In the genomic region with DNA sequence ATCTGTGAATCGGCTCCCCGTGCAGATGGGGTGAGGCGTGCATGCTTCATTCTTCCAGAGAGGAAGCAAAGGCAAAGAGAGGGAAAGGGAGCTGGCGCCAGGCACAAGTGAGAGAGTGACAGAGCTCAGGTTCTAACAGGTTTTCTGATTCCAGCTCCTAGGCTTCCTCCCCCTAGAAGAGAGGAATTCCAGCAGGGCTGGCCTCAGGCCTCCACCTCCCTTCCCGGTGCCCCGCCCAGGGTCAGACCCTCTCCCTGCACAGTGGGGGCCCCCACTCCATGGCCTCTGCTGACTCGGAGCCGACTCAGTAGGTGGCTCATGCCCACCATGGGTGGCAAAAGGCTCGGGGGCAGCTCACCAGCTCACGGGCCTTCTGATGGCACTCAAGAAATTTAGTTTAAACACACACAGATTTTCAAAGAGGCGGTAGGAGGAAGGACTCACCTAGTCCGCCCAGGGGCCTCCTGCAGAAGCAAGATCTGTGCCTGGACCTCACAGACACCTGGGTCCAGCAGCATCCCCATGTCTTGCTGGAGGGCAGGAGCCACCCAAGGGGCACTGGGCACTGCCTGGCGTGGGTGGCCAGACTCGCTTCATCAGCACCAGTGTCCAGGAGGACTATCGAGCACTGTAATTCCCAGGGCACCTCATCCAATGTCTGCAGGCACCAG, we compare ENCODE assay signal across 24 cellular contexts.
DNase-seq lines count a peak whose midpoint lies in the region; ATAC-seq and TF ChIP-seq lines count a peak whose summit lies in the region.
"Had no signal": no experiment of that assay in that cellular context is flagged by ENCODE, and none has a peak within 500 bp of the region (broad histone marks: within the 10 kb centered on the region; RNA-seq: fewer than 3 reads in every experiment).

No MANE protein-coding gene starts in this region.

- peaks cover 9% of the 10 kb centered on the region for H3K36me3 Mint-ChIP-seq in effector memory CD8-positive, alpha-beta T cell (ENCODE audit: insufficient read depth)
- H3K36me3 Mint-ChIP-seq in mesothelial cell of epicardium: peaks cover under 1% of the 10 kb centered on the region
- H3K36me3 Mint-ChIP-seq: activated naive CD8-positive, alpha-beta T cell treated with anti-CD3 and anti-CD28 coated beads for 36 hours had no signal

- no peak for ATAC-seq in effector memory CD8-positive, alpha-beta T cell (replicated peaks)
- ATAC-seq: left lobe of liver had no signal

- H3K4me2 ChIP-seq in BLaER1: peak overlapping the region; percentile 93

- TF ChIP-seq POLR2A in lower leg skin (IDR thresholded peaks at IDR 0.05): no peak

- intact Hi-C loops in lower leg skin (cut with DNase I; ENCODE audit: low total_unique reads): no loop called here

- WGBS in lower leg skin, 2 donors: 66 to 74% methylated on average over 11 to 15 of the region's 15 CpGs

- no peaks in the 10 kb centered on the region for H3K9me3 Mint-ChIP-seq in effector memory CD8-positive, alpha-beta T cell
- H3K9me3 Mint-ChIP-seq in mesothelial cell of epicardium: no peaks in the 10 kb centered on the region
- H3K9me3 Mint-ChIP-seq: activated CD4-positive, alpha-beta T cell treated with anti-CD3 and anti-CD28 coated beads, Interleukin-2, amount 10 ng/mL, durations not matched to agents 7 days and 5 days; activated naive CD8-positive, alpha-beta T cell treated with anti-CD3 and anti-CD28 coated beads for 36 hours; neural crest cell; stimulated activated memory B cell treated with anti-CD40 and anti-IgM and Interleukin-4, amounts not matched to agents 10 μg/mL and 1 μg/mL and 100 μg/mL, for 72 hours; T-helper 2 cell treated with Interferon-gamma antibody and Interleukin-4, amounts not matched to agents 5 μg/mL and 100 μg/mL, for 36 hours had no signal

- no peak overlapping the region for H3K27ac ChIP-seq in BLaER1
- H3K27ac ChIP-seq: C4-2B, VCaP had no signal

- H3K4me1 ChIP-seq in BLaER1: peaks cover 96% of the 10 kb centered on the region

- TF ChIP-seq CTCF in mesothelial cell of epicardium (IDR thresholded peaks at IDR 0.05; ENCODE audit: unreplicated experiment) (no peak), lower leg skin (IDR thresholded peaks at IDR 0.05) (no peak)

- H3K9me3 ChIP-seq in BLaER1: no peaks in the 10 kb centered on the region

- peaks cover 98% of the 10 kb centered on the region for H4K20me1 ChIP-seq in BLaER1

- H3K4me3 ChIP-seq in BLaER1 (no peak overlapping the region), lower leg skin (ENCODE audit: low read depth, poor library complexity, severe bottlenecking) (no peak overlapping the region)

- no peaks in the 10 kb centered on the region for H3K27me3 ChIP-seq in BLaER1

- peak overlapping the region; percentile 20 to 67 for H3K27ac Mint-ChIP-seq in effector memory CD8-positive, alpha-beta T cell
- H3K27ac Mint-ChIP-seq in mesothelial cell of epicardium: peak overlapping the region; percentile 30
- H3K27ac Mint-ChIP-seq: activated naive CD8-positive, alpha-beta T cell treated with anti-CD3 and anti-CD28 coated beads for 36 hours; stimulated activated memory B cell treated with anti-CD40 and anti-IgM and Interleukin-4, amounts not matched to agents 10 μg/mL and 1 μg/mL and 100 μg/mL, for 72 hours; T-helper 2 cell treated with Interferon-gamma antibody and Interleukin-4, amounts not matched to agents 5 μg/mL and 100 μg/mL, for 36 hours had no signal

- peak overlapping the region in 1 of 2 donors; percentile 41 for H3K4me3 Mint-ChIP-seq in effector memory CD8-positive, alpha-beta T cell
- no peak overlapping the region for H3K4me3 Mint-ChIP-seq in mesothelial cell of epicardium
- H3K4me3 Mint-ChIP-seq: activated CD4-positive, alpha-beta T cell treated with anti-CD3 and anti-CD28 coated beads, Interleukin-2, amount 10 ng/mL, durations not matched to agents 7 days and 5 days; activated naive CD8-positive, alpha-beta T cell treated with anti-CD3 and anti-CD28 coated beads for 36 hours; neural crest cell; stimulated activated memory B cell treated with anti-CD40 and anti-IgM and Interleukin-4, amounts not matched to agents 10 μg/mL and 1 μg/mL and 100 μg/mL, for 72 hours; T-helper 2 cell treated with Interferon-gamma antibody and Interleukin-4, amounts not matched to agents 5 μg/mL and 100 μg/mL, for 36 hours had no signal

- H3K9ac ChIP-seq in BLaER1: no peak overlapping the region

- no peaks in the 10 kb centered on the region for H3K27me3 Mint-ChIP-seq in effector memory CD8-positive, alpha-beta T cell
- H3K27me3 Mint-ChIP-seq in mesothelial cell of epicardium (ENCODE audit: low read depth): no peaks in the 10 kb centered on the region
- H3K27me3 Mint-ChIP-seq: activated CD4-positive, alpha-beta T cell treated with anti-CD3 and anti-CD28 coated beads, Interleukin-2, amount 10 ng/mL, durations not matched to agents 7 days and 5 days; activated naive CD8-positive, alpha-beta T cell treated with anti-CD3 and anti-CD28 coated beads for 36 hours; stimulated activated memory B cell treated with anti-CD40 and anti-IgM and Interleukin-4, amounts not matched to agents 10 μg/mL and 1 μg/mL and 100 μg/mL, for 72 hours had no signal

- peaks cover 19 to 26% of the 10 kb centered on the region in 2 donors for H3K4me1 Mint-ChIP-seq in effector memory CD8-positive, alpha-beta T cell (ENCODE audit: low read depth in 2 of 2)
- peaks cover 19% of the 10 kb centered on the region for H3K4me1 Mint-ChIP-seq in mesothelial cell of epicardium

- H3K36me3 ChIP-seq in BLaER1: peaks cover 47% of the 10 kb centered on the region

- DNase-seq in ELF-1 (ENCODE audit: low read depth, low spot score) (peak; percentile 53), mesothelial cell of epicardium (ENCODE audit: low spot score in 2 of 2, unreplicated experiment in 2 of 2) (no peak), OCI-M1 (lab: John Stamatoyannopoulos, UW) (no peak), mucosa of gallbladder (ENCODE audit: low spot score) (no peak), lower leg skin (ENCODE audit: low spot score in 2 of 2) (no peak)
- no peak for DNase-seq in effector memory CD8-positive, alpha-beta T cell
- DNase-seq: activated CD4-positive, alpha-beta T cell treated with anti-CD3 and anti-CD28 coated beads, Interleukin-2, amount 10 ng/mL, durations not matched to agents 7 days and 5 days; activated naive CD8-positive, alpha-beta T cell treated with anti-CD3 and anti-CD28 coated beads for 36 hours; EL; H7; NCI-H1048; NCI-H1694 treated with DMSO at 0.1 percent for 48 hours; NCI-H2171 treated with DMSO at 0.1 percent for 48 hours; NCI-H524 treated with DMSO at 0.1 percent for 48 hours; RPMI8226; small intestine; stimulated activated CD4-positive, alpha-beta T cell treated with anti-CD3 and anti-CD28 coated beads, Interleukin-2, amount 100 ng/mL, for 48 hours had no signal
